ENCODE assay signal across 6 cellular contexts in the genomic region with DNA sequence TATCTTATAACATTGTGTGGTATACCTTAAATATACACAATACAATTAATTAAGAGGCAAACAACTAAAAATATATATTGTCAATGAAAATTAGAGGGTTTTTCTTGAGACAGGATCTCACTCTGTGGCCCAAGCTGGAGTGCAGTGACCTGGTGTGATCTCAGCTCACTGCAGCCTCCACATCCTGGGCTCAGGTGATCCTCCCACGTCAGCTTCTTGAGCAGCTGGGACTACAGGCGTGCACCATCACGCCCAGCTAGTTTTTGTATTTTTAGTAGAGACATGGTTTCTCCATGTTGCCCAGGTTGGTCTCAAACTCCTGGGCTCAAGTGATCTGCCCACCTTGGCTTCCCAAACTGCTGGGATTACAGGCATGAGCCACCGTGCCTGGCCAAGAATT.
DNase-seq lines count a peak whose midpoint lies in the region; ATAC-seq, FAIRE-seq and TF ChIP-seq lines count a peak whose summit lies in the region.
"Not testable (repeated sequence)": the region's sequence is repeated elsewhere in the genome, so short reads cannot be mapped to it uniquely, and the experiment has no call there.

No MANE protein-coding gene starts in this region.

- not testable (repeated sequence) for H3K36me3 Mint-ChIP-seq in MCF 10A (ENCODE audit: insufficient read depth, unreplicated experiment); natural killer cell treated with Interleukin-12 subunit alpha and Interleukin-12 subunit beta and Interleukin-15 and Interleukin-18, amount 100 ng/mL, for 72 hours

- H3K27ac Mint-ChIP-seq in MCF 10A (ENCODE audit: low read depth, unreplicated experiment) = not testable (repeated sequence)
- peak overlapping the region; percentile 32 to 78 for H3K27ac Mint-ChIP-seq in natural killer cell treated with Interleukin-12 subunit alpha and Interleukin-12 subunit beta and Interleukin-15 and Interleukin-18, amount 100 ng/mL, for 72 hours

- H3K27ac ChIP-seq in foreskin keratinocyte = peak overlapping the region; percentile 70

- H3K36me3 ChIP-seq in bronchial epithelial cell (ENCODE audit: control insufficient read depth, insufficient read depth, low read length) = not testable (repeated sequence)

- POLR2A ChIA-PET in MCF 10A (lab: Yijun Ruan, JAX) = interaction anchor here (0.7 to 1.6 kb wide), 6 partner anchors 56 to 212 kb away, joined by 3 to 7 read pairs (median 5); partner anchors contain the start of gene MEX3C

- FAIRE-seq in bronchial epithelial cell (lab: Jason Lieb, UNC) = not testable (repeated sequence)

- H3K9me3 Mint-ChIP-seq in MCF 10A (ENCODE audit: unreplicated experiment); natural killer cell treated with Interleukin-12 subunit alpha and Interleukin-12 subunit beta and Interleukin-15 and Interleukin-18, amount 100 ng/mL, for 72 hours: not testable (repeated sequence)

- peaks cover 11% of the 10 kb centered on the region for H3K4me1 Mint-ChIP-seq in MCF 10A (ENCODE audit: insufficient read depth, unreplicated experiment)
- H3K4me1 Mint-ChIP-seq in natural killer cell treated with Interleukin-12 subunit alpha and Interleukin-12 subunit beta and Interleukin-15 and Interleukin-18, amount 100 ng/mL, for 72 hours (ENCODE audit: low read depth in 2 of 2) = peaks cover 13 to 16% of the 10 kb centered on the region in 2 donors

- peak; percentile 8 for DNase-seq in NK-92 treated with Interleukin-12 subunit alpha and Interleukin-12 subunit beta, amount 100 ng/mL, for 24 hours (lab: John Stamatoyannopoulos, UW)
- DNase-seq in MCF 10A (ENCODE audit: unreplicated experiment) = peak; percentile 54
- peak; percentile 63 for DNase-seq in bronchial epithelial cell (ENCODE audit: low read depth)
- peak; percentile 24 to 62 for DNase-seq in foreskin keratinocyte
- DNase-seq in natural killer cell treated with Interleukin-12 subunit alpha and Interleukin-12 subunit beta and Interleukin-15 and Interleukin-18, amount 100 ng/mL, for 72 hours (ENCODE audit: low spot score) = not testable (repeated sequence)

- intact Hi-C loops in MCF 10A (cut with micrococcal nuclease) = loop anchor here (2.0 kb wide), 2 partner anchors 67 to 131 kb away; no protein-coding TSS in a partner anchor

- CTCF ChIA-PET in MCF 10A (lab: Yijun Ruan, JAX) = interaction anchor here (0.7 to 1.9 kb wide), 3 partner anchors 12 to 133 kb away, joined by 3 to 6 read pairs (median 3); no protein-coding TSS in a partner anchor

- not testable (repeated sequence) for H3K27me3 ChIP-seq in bronchial epithelial cell (ENCODE audit: control insufficient read depth, insufficient read depth, low read length); foreskin keratinocyte

- peaks cover 10% of the 10 kb centered on the region for H3K4me1 ChIP-seq in foreskin keratinocyte

- not testable (repeated sequence) for H3K4me3 Mint-ChIP-seq in MCF 10A (ENCODE audit: unreplicated experiment); natural killer cell treated with Interleukin-12 subunit alpha and Interleukin-12 subunit beta and Interleukin-15 and Interleukin-18, amount 100 ng/mL, for 72 hours

- peak; percentile 39 for ATAC-seq in GM18868 (IDR thresholded peaks at IDR 0.05; ENCODE audit: unreplicated experiment)
- peak; percentile 66 for ATAC-seq in foreskin keratinocyte
- not testable (repeated sequence) for ATAC-seq in natural killer cell treated with Interleukin-12 subunit alpha and Interleukin-12 subunit beta and Interleukin-15 and Interleukin-18, amount 100 ng/mL, for 72 hours

- not testable (repeated sequence) for BruUV-seq in MCF 10A (replicated peaks; lab: Mats Ljungman, UMichigan)

- not testable (repeated sequence) for TF ChIP-seq CTCF in MCF 10A (IDR thresholded peaks at IDR 0.05; ENCODE audit: unreplicated experiment); bronchial epithelial cell (IDR thresholded peaks at IDR 0.05; ENCODE audit: insufficient read depth, low read length, severe bottlenecking); foreskin keratinocyte (conservative IDR thresholded peaks at IDR 0.05)

- H3K27me3 Mint-ChIP-seq in MCF 10A (ENCODE audit: insufficient read depth, unreplicated experiment); natural killer cell treated with Interleukin-12 subunit alpha and Interleukin-12 subunit beta and Interleukin-15 and Interleukin-18, amount 100 ng/mL, for 72 hours: not testable (repeated sequence)

- not testable (repeated sequence) for H3K4me3 ChIP-seq in bronchial epithelial cell (ENCODE audit: low read depth, low read length)
